20 cellular contexts compared by ENCODE assay signal in the genomic region with DNA sequence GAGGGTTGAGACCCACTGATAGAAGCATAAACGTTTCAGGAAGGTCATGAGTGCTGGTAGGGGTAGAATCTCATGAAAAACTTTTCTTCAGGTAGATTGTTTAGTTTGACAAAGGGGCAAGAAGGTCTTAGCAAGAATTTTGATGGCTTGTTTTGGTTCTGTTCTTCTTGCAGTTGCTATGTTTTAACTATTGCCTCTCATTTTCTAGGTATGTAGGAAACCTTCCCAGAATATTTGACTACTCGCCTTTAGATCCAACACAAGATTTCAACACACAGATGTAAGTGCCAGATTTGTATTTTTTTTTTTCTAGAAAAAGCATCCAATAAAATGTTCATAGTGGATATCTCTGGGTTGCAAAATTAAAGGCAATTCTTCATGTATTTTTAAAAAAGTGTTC.
DNase-seq lines count a peak whose midpoint lies in the region; ATAC-seq and TF ChIP-seq lines count a peak whose summit lies in the region.
"Had no signal": no experiment of that assay in that cellular context is flagged by ENCODE, and none has a peak within 500 bp of the region (broad histone marks: within the 10 kb centered on the region; RNA-seq: fewer than 3 reads in every experiment).

No MANE protein-coding gene starts in this region.

- no peaks in the 10 kb centered on the region for H3K27me3 Mint-ChIP-seq in osteocyte (ENCODE audit: unreplicated experiment)
- H3K27me3 Mint-ChIP-seq: CD4-positive, alpha-beta memory T cell had no signal

- TF ChIP-seq CTCF in fibroblast of the aortic adventitia (IDR thresholded peaks at IDR 0.05; ENCODE audit: insufficient read depth, low read length), result no peak
- no peak for TF ChIP-seq CTCF in osteocyte (IDR thresholded peaks at IDR 0.05)

- H3K4me1 ChIP-seq in adipocyte (ENCODE audit: control insufficient read depth, insufficient read depth, low read length) (peaks cover 30% of the 10 kb centered on the region), skeletal muscle tissue (ENCODE audit: control insufficient read depth in 3 of 3, insufficient read depth in 3 of 3, low read length in 3 of 3) (peaks cover 49 to 67% (median 62%) of the 10 kb centered on the region in 3 donors)

- H3K9me3 ChIP-seq in adipocyte (ENCODE audit: control insufficient read depth, low read length) (no peaks in the 10 kb centered on the region), skeletal muscle tissue (ENCODE audit: control insufficient read depth in 3 of 3, low read length in 3 of 3) (no peaks in the 10 kb centered on the region)
- H3K9me3 ChIP-seq: A549 had no signal

- peaks cover 13% of the 10 kb centered on the region for H3K4me1 Mint-ChIP-seq in osteocyte (ENCODE audit: unreplicated experiment)
- H3K4me1 Mint-ChIP-seq: CD4-positive, alpha-beta memory T cell; GM23338; H9 had no signal

- H3K36me3 Mint-ChIP-seq in osteocyte (ENCODE audit: unreplicated experiment), result peaks cover 45% of the 10 kb centered on the region

- H3K9ac ChIP-seq in adipocyte (ENCODE audit: low read length) (no peak overlapping the region), skeletal muscle tissue (ENCODE audit: low read depth in 1 of 3, low read length in 3 of 3) (no peak overlapping the region)

- no peak for ATAC-seq in GM18511 (IDR thresholded peaks at IDR 0.05; ENCODE audit: unreplicated experiment)
- ATAC-seq: A549, GM23338, HCT116 had no signal

- peak overlapping the region; percentile 14 for H3K27ac Mint-ChIP-seq in osteocyte (ENCODE audit: unreplicated experiment)
- H3K27ac Mint-ChIP-seq: GM23338, H9 had no signal

- H3K36me3 ChIP-seq in adipocyte (ENCODE audit: control insufficient read depth, insufficient read depth, low read length, severe bottlenecking), result peaks cover 10% of the 10 kb centered on the region
- peaks cover 0 to 9% (median 1%) of the 10 kb centered on the region in 3 donors for H3K36me3 ChIP-seq in skeletal muscle tissue (ENCODE audit: control insufficient read depth in 3 of 3, insufficient read depth in 3 of 3, low read length in 3 of 3)

- H3K27ac ChIP-seq in skeletal muscle tissue (ENCODE audit: low read depth, low read length), result peak overlapping the region; percentile 90
- H3K27ac ChIP-seq: A549 had no signal

- peak; percentile 14 for DNase-seq in adipocyte (ENCODE audit: low read depth)
- peak; percentile 48 for DNase-seq in fibroblast of the aortic adventitia (ENCODE audit: low read depth)
- no peak for DNase-seq in osteocyte (ENCODE audit: extremely low spot score, unreplicated experiment)
- no peak for DNase-seq in stimulated activated CD4-positive, alpha-beta T cell treated with anti-CD3 and anti-CD28 coated beads, Interleukin-4, amount 100 ng/mL, for 1 hour
- DNase-seq in NCI-H345 treated with DMSO at 0.1 percent for 48 hours (lab: John Stamatoyannopoulos, UW; ENCODE audit: unreplicated experiment), result no peak
- DNase-seq: 8988T; ACHN; C1 segment of cervical spinal cord; Calu3; CD4-positive, alpha-beta memory T cell; COR-L47; DMS53; DMS79 treated with DMSO at 0.1 percent for 48 hours; GF-D8; H9 had no signal

- no peaks in the 10 kb centered on the region for H3K9me3 Mint-ChIP-seq in osteocyte (ENCODE audit: unreplicated experiment)
- H3K9me3 Mint-ChIP-seq: CD4-positive, alpha-beta memory T cell; H9 had no signal

- H3K4me3 Mint-ChIP-seq in osteocyte (ENCODE audit: unreplicated experiment), result no peak overlapping the region
- H3K4me3 Mint-ChIP-seq: CD4-positive, alpha-beta memory T cell; GM23338; H9 had no signal

- H3K27me3 ChIP-seq in adipocyte (replicated peaks; ENCODE audit: control insufficient read depth, insufficient read depth, low read length) (no peaks in the 10 kb centered on the region), skeletal muscle tissue (ENCODE audit: control insufficient read depth in 3 of 3, insufficient read depth in 3 of 3, low read length in 3 of 3) (no peaks in the 10 kb centered on the region)

- H3K4me3 ChIP-seq in adipocyte (ENCODE audit: low read length) (no peak overlapping the region), fibroblast of the aortic adventitia (ENCODE audit: low read depth, low read length) (no peak overlapping the region), skeletal muscle tissue (ENCODE audit: low read length in 3 of 3) (no peak overlapping the region)
- H3K4me3 ChIP-seq: A549, GM23338 had no signal

Comparison
In these comparisons a context has a peak if more than half of its experiments do, and no peak if none do; other contexts are left out.
1. DNase-seq: peak in adipocyte (single experiment) and fibroblast of the aortic adventitia (single experiment); none in osteocyte (single experiment), stimulated activated CD4-positive, alpha-beta T cell treated with anti-CD3 and anti-CD28 coated beads, Interleukin-4, amount 100 ng/mL, for 1 hour (single experiment) and NCI-H345 treated with DMSO at 0.1 percent for 48 hours (single experiment).